Comparison of ENCODE assay signal across 24 cellular contexts in genomic region chr10:70954373-70954772, GRCh38.
DNase-seq lines count a peak whose midpoint lies in the region; ATAC-seq, FAIRE-seq and TF ChIP-seq lines count a peak whose summit lies in the region.
"Had no signal": no experiment of that assay in that cellular context is flagged by ENCODE, and none has a peak within 500 bp of the region (broad histone marks: within the 10 kb centered on the region; RNA-seq: fewer than 3 reads in every experiment).

No MANE protein-coding gene starts in this region.

- no peak overlapping the region for H3K4me2 ChIP-seq in neural progenitor cell
- H3K4me2 ChIP-seq: BLaER1 treated with 17β-estradiol and CSF1 and Interleukin-3, amounts not matched to agents 10 nM and 100 nM had no signal

- no peak for TF ChIP-seq POLR2A in GM12891 (IDR thresholded peaks at IDR 0.05; ENCODE audit: low read depth, low read length)

- H3F3A ChIP-seq in neural progenitor cell (ENCODE audit: low read depth): no peaks in the 10 kb centered on the region

- no peak overlapping the region for H3K27ac Mint-ChIP-seq in neural progenitor cell

- no peaks in the 10 kb centered on the region for H3K4me1 ChIP-seq in neural progenitor cell
- H3K4me1 ChIP-seq: BLaER1 treated with 17β-estradiol and CSF1 and Interleukin-3, amounts not matched to agents 10 nM and 100 nM; SJCRH30 had no signal

- no peaks in the 10 kb centered on the region for H3K27me3 ChIP-seq in neural progenitor cell
- H3K27me3 ChIP-seq: BLaER1 treated with 17β-estradiol and CSF1 and Interleukin-3, amounts not matched to agents 10 nM and 100 nM; SJCRH30 had no signal

- no peak overlapping the region for H2AFZ ChIP-seq in neural progenitor cell (replicated peaks)
- H2AFZ ChIP-seq: GM23248 had no signal

- peaks cover 6% of the 10 kb centered on the region for H3K4me1 Mint-ChIP-seq in neural progenitor cell
- H3K4me1 Mint-ChIP-seq: CD4-positive, alpha-beta memory T cell had no signal

- peaks cover 13% of the 10 kb centered on the region for H3K27me3 Mint-ChIP-seq in neural progenitor cell (ENCODE audit: insufficient read depth, low read depth)

- H3K36me3 ChIP-seq in neural progenitor cell: no peaks in the 10 kb centered on the region
- H3K36me3 ChIP-seq: BLaER1 treated with 17β-estradiol and CSF1 and Interleukin-3, amounts not matched to agents 10 nM and 100 nM; SJCRH30 had no signal

- no peaks in the 10 kb centered on the region for H3K9me3 Mint-ChIP-seq in neural progenitor cell
- H3K9me3 Mint-ChIP-seq: CD4-positive, alpha-beta memory T cell; H9 had no signal

- DNase-seq in NCI-H748 (lab: John Stamatoyannopoulos, UW; ENCODE audit: unreplicated experiment) (peak; percentile 14), NCI-H748 treated with DMSO at 0.1 percent for 48 hours (lab: John Stamatoyannopoulos, UW) (no peak), NCI-H69 (lab: John Stamatoyannopoulos, UW) (peak; percentile 35), neural progenitor cell (ENCODE audit: low spot score) (peak; percentile 33), NCI-H446 (lab: John Stamatoyannopoulos, UW) (no peak), GM12891 (ENCODE audit: insufficient read length, low spot score) (no peak)
- DNase-seq: CD4-positive, alpha-beta memory T cell; COR-L47; DMS53; GM23248; H9; IMR-90; KG1; MM.1S; NCI-H1694 treated with DMSO at 0.1 percent for 48 hours; NCI-H2081; NCI-H82; NK-92 treated with Interleukin-12 subunit alpha and Interleukin-12 subunit beta, amount 100 ng/mL, for 24 hours; PC-3; SJCRH30; T-helper 1 cell had no signal

- H3K79me2 ChIP-seq in neural progenitor cell (ENCODE audit: low read depth): no peaks in the 10 kb centered on the region

- H3K9me3 ChIP-seq in neural progenitor cell (ENCODE audit: low read depth): no peaks in the 10 kb centered on the region
- H3K9me3 ChIP-seq: BLaER1 treated with 17β-estradiol and CSF1 and Interleukin-3, amounts not matched to agents 10 nM and 100 nM; SJCRH30 had no signal

- TF ChIP-seq CTCF in neural progenitor cell (IDR thresholded peaks at IDR 0.05): no peak

- no peaks in the 10 kb centered on the region for H3K36me3 Mint-ChIP-seq in neural progenitor cell
- H3K36me3 Mint-ChIP-seq: CD4-positive, alpha-beta memory T cell had no signal

- no peaks in the 10 kb centered on the region for H4K20me1 ChIP-seq in neural progenitor cell (ENCODE audit: low read depth)
- H4K20me1 ChIP-seq: BLaER1 treated with 17β-estradiol and CSF1 and Interleukin-3, amounts not matched to agents 10 nM and 100 nM had no signal

- no peak for ATAC-seq in HG03378 (IDR thresholded peaks at IDR 0.05; ENCODE audit: unreplicated experiment)
- ATAC-seq: PC-3 had no signal

- no peak overlapping the region for H3K4me3 Mint-ChIP-seq in neural progenitor cell
- H3K4me3 Mint-ChIP-seq: CD4-positive, alpha-beta memory T cell; H9 had no signal

- H3K4me3 ChIP-seq in neural progenitor cell: no peak overlapping the region
- H3K4me3 ChIP-seq: BLaER1 treated with 17β-estradiol and CSF1 and Interleukin-3, amounts not matched to agents 10 nM and 100 nM; GM23248; SJCRH30 had no signal

- H3K9ac ChIP-seq in neural progenitor cell: no peak overlapping the region
- H3K9ac ChIP-seq: BLaER1 treated with 17β-estradiol and CSF1 and Interleukin-3, amounts not matched to agents 10 nM and 100 nM; GM23248 had no signal

- no peak for FAIRE-seq in GM12891 (lab: Jason Lieb, UNC)
- FAIRE-seq: G401.6 had no signal

- no peak overlapping the region for H3K27ac ChIP-seq in neural progenitor cell
- H3K27ac ChIP-seq: BLaER1 treated with 17β-estradiol and CSF1 and Interleukin-3, amounts not matched to agents 10 nM and 100 nM; GM23248; SJCRH30 had no signal

TF ChIP-seq in GM12891, 5 proteins besides CTCF, POLR2A, EP300 and RAD21:
- TF ChIP-seq POU2F2 (IDR thresholded peaks at IDR 0.05; ENCODE audit: low read depth, low read length) (no peak), TAF1 (IDR thresholded peaks at IDR 0.05; ENCODE audit: low read depth, low read length) (no peak), POLR2AphosphoS5 (IDR thresholded peaks at IDR 0.05; ENCODE audit: low read depth, low read length) (no peak), SPI1 (IDR thresholded peaks at IDR 0.05; ENCODE audit: low read depth, low read length) (no peak), PAX5 (IDR thresholded peaks at IDR 0.05; ENCODE audit: insufficient read depth, low read length, severe bottlenecking) (no peak)

Comparison
In these comparisons a context has a peak if more than half of its experiments do, and no peak if none do; other contexts are left out.
1. DNase-seq: peak in NCI-H748 (single experiment), NCI-H69 (single experiment) and neural progenitor cell (single experiment); none in NCI-H748 treated with DMSO at 0.1 percent for 48 hours (single experiment), NCI-H446 (0 of 2) and GM12891 (single experiment).